Comparison of ENCODE assay signal across 1 cellular context in genomic region chr13:114339779-114340534, GRCh38.
TF ChIP-seq lines count a peak whose summit lies in the region.

No MANE protein-coding gene starts in this region.

TF ChIP-seq in K562, 482 proteins besides CTCF, POLR2A, EP300 and RAD21:
- TF ChIP-seq MTA1 (IDR thresholded peaks at IDR 0.05; ENCODE audit: borderline replicate concordance) (no peak), CTCFL (IDR thresholded peaks at IDR 0.05; ENCODE audit: borderline replicate concordance, insufficient read depth, low read depth, low read length, poor library complexity, severe bottlenecking) (peak; percentile 16), ZNF384 (IDR thresholded peaks at IDR 0.05; ENCODE audit: low read depth, low read length) (0 out of 2 replicates have a peak, but pooled peaks have one; percentile 26)
